Comparison of ENCODE assay signal across 8 cellular contexts in the genomic region with DNA sequence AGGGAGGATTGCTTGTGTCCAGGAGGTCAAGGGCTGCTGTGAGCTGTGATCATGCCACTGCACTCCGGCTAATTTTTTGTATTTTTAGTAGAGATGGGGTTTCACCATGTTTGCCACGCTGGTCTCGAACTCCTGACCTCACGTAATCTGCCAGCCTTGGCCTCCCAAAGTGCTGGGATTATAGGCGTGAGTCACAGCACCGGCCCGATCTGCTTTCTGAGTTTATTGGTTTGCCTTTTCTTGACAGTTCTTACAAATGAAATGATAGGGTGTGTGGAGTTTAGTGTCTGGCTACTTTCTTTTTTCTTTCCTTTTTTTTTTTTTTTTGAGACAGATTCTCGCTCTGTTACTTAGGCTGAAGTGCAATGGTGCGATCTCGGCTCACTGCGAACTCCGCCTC. TPM values are rescaled to one million over a fixed set of nuclear protein-coding genes. Genes with fewer than 3 reads are reported as not detected.
A peak's percentile ranks its signal among the peaks of the same experiment; 100 is the strongest.
DNase-seq lines count a peak whose midpoint lies in the region; ATAC-seq and TF ChIP-seq lines count a peak whose summit lies in the region.

No MANE protein-coding gene starts in this region.

- no peaks in the 10 kb centered on the region for H3K9me3 ChIP-seq in SJSA1 (replicated peaks)

- H3K36me3 ChIP-seq in GM23338 (ENCODE audit: insufficient read depth) (no peaks in the 10 kb centered on the region), SJSA1 (no peaks in the 10 kb centered on the region)

- H3K79me2 ChIP-seq in GM23338 (replicated peaks; ENCODE audit: insufficient read depth): peaks cover 7% of the 10 kb centered on the region; the same call in 1 of the 2 replicates

- TF ChIP-seq CTCF in GM23338 (conservative IDR thresholded peaks at IDR 0.05; ENCODE audit: low read depth in 2 of 2): no peak
- no peak for TF ChIP-seq CTCF in fibroblast of the aortic adventitia (IDR thresholded peaks at IDR 0.05; ENCODE audit: insufficient read depth, low read length)

- no peak overlapping the region for H3K27ac Mint-ChIP-seq in GM23338

- H3K9me3 Mint-ChIP-seq in GM23338: no peaks in the 10 kb centered on the region

- H3K27ac ChIP-seq in GM23338 (ENCODE audit: low read depth) (no peak overlapping the region), SJSA1 (no peak overlapping the region), skin epidermis (peak overlapping the region in 11 of 21 experiments; percentile 11 to 84 (median 70))

- H3K36me3 Mint-ChIP-seq in GM23338 (ENCODE audit: low read depth): peaks cover 5% of the 10 kb centered on the region; the same call in 2 of the 3 replicates

- H2AFZ ChIP-seq in GM23338: no peak overlapping the region

- H3K4me2 ChIP-seq in GM23338: peak overlapping the region; percentile 78

- H3K4me3 Mint-ChIP-seq in GM23338: peak overlapping the region; percentile 91

- H3K27me3 ChIP-seq in GM23338 (ENCODE audit: insufficient read depth) (no peaks in the 10 kb centered on the region), SJSA1 (replicated peaks) (no peaks in the 10 kb centered on the region)

- ATAC-seq in GM23338: no peak

- peaks cover 6% of the 10 kb centered on the region for H3K4me1 Mint-ChIP-seq in GM23338

- H3K9me2 ChIP-seq in GM23338 (ENCODE audit: insufficient read depth): no peaks in the 10 kb centered on the region

- H3F3A ChIP-seq in GM23338 (replicated peaks; ENCODE audit: low read depth): 0 out of 2 replicates have a peak, but pooled peaks cover 2% of the 10 kb centered on the region

- no peaks in the 10 kb centered on the region for H3K27me3 Mint-ChIP-seq in GM23338 (ENCODE audit: insufficient read depth, low read depth, poor library complexity)

- peak overlapping the region; percentile 83 for H3K4me3 ChIP-seq in GM23338
- peak overlapping the region; percentile 57 for H3K4me3 ChIP-seq in SJSA1
- peak overlapping the region; percentile 95 for H3K4me3 ChIP-seq in fibroblast of the aortic adventitia (ENCODE audit: low read depth, low read length)
- H3K4me3 ChIP-seq in skin epidermis: peak overlapping the region; percentile 50 to 81 (median 66)

- DNase-seq in GM23338 (ENCODE audit: low spot score) (no peak), SJSA1 (ENCODE audit: low read depth in 1 of 2, low spot score in 2 of 2) (no peak), fibroblast of the aortic adventitia (ENCODE audit: low read depth) (peak; percentile 9), globus pallidus (ENCODE audit: low spot score) (no peak), DMS 273 (lab: John Stamatoyannopoulos, UW; ENCODE audit: unreplicated experiment) (no peak), COLO829 (ENCODE audit: low spot score) (no peak), T-helper 9 cell (no peak)

- no peaks in the 10 kb centered on the region for H4K20me1 ChIP-seq in GM23338 (replicated peaks; ENCODE audit: insufficient read depth)

- H3K4me1 ChIP-seq in GM23338 (ENCODE audit: insufficient read depth): peaks cover 5% of the 10 kb centered on the region; the same call in 1 of the 2 replicates
- H3K4me1 ChIP-seq in SJSA1 (replicated peaks): peaks cover 13% of the 10 kb centered on the region

TF ChIP-seq in GM23338, 12 proteins besides CTCF, POLR2A, EP300 and RAD21 (continues in another document):
- TF ChIP-seq ZNF114 (CRISPR knock-in tag; IDR thresholded peaks at IDR 0.05) (no peak), POLR2AphosphoS5 (IDR thresholded peaks at IDR 0.05; ENCODE audit: low read depth) (no peak), CREB1 (CRISPR knock-in tag; IDR thresholded peaks at IDR 0.05; ENCODE audit: low read depth) (no peak), EZH2 (IDR thresholded peaks at IDR 0.05; ENCODE audit: low read depth, unreplicated experiment) (no peak), NANOG (IDR thresholded peaks at IDR 0.05; ENCODE audit: borderline replicate concordance) (no peak), EZH2phosphoT487 (IDR thresholded peaks at IDR 0.05; ENCODE audit: unreplicated experiment) (no peak)
- TF ChIP-seq, protein P1, sequence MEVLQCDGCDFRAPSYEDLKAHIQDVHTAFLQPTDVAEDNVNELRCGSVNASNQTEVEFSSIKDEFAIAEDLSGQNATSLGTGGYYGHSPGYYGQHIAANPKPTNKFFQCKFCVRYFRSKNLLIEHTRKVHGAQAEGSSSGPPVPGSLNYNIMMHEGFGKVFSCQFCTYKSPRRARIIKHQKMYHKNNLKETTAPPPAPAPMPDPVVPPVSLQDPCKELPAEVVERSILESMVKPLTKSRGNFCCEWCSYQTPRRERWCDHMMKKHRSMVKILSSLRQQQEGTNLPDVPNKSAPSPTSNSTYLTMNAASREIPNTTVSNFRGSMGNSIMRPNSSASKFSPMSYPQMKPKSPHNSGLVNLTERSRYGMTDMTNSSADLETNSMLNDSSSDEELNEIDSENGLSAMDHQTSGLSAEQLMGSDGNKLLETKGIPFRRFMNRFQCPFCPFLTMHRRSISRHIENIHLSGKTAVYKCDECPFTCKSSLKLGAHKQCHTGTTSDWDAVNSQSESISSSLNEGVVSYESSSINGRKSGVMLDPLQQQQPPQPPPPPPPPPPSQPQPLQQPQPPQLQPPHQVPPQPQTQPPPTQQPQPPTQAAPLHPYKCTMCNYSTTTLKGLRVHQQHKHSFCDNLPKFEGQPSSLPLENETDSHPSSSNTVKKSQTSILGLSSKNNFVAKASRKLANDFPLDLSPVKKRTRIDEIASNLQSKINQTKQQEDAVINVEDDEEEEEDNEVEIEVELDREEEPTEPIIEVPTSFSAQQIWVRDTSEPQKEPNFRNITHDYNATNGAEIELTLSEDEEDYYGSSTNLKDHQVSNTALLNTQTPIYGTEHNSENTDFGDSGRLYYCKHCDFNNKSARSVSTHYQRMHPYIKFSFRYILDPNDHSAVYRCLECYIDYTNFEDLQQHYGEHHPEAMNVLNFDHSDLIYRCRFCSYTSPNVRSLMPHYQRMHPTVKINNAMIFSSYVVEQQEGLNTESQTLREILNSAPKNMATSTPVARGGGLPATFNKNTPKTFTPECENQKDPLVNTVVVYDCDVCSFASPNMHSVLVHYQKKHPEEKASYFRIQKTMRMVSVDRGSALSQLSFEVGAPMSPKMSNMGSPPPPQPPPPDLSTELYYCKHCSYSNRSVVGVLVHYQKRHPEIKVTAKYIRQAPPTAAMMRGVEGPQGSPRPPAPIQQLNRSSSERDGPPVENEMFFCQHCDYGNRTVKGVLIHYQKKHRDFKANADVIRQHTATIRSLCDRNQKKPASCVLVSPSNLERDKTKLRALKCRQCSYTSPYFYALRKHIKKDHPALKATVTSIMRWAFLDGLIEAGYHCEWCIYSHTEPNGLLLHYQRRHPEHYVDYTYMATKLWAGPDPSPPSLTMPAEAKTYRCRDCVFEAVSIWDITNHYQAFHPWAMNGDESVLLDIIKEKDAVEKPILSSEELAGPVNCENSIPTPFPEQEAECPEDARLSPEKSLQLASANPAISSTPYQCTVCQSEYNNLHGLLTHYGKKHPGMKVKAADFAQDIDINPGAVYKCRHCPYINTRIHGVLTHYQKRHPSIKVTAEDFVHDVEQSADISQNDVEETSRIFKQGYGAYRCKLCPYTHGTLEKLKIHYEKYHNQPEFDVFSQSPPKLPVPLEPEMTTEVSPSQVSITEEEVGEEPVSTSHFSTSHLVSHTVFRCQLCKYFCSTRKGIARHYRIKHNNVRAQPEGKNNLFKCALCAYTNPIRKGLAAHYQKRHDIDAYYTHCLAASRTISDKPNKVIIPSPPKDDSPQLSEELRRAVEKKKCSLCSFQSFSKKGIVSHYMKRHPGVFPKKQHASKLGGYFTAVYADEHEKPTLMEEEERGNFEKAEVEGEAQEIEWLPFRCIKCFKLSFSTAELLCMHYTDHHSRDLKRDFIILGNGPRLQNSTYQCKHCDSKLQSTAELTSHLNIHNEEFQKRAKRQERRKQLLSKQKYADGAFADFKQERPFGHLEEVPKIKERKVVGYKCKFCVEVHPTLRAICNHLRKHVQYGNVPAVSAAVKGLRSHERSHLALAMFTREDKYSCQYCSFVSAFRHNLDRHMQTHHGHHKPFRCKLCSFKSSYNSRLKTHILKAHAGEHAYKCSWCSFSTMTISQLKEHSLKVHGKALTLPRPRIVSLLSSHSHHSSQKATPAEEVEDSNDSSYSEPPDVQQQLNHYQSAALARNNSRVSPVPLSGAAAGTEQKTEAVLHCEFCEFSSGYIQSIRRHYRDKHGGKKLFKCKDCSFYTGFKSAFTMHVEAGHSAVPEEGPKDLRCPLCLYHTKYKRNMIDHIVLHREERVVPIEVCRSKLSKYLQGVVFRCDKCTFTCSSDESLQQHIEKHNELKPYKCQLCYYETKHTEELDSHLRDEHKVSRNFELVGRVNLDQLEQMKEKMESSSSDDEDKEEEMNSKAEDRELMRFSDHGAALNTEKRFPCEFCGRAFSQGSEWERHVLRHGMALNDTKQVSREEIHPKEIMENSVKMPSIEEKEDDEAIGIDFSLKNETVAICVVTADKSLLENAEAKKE (CRISPR knock-in tag; IDR thresholded peaks at IDR 0.05): no peak
- TF ChIP-seq, protein P2, sequence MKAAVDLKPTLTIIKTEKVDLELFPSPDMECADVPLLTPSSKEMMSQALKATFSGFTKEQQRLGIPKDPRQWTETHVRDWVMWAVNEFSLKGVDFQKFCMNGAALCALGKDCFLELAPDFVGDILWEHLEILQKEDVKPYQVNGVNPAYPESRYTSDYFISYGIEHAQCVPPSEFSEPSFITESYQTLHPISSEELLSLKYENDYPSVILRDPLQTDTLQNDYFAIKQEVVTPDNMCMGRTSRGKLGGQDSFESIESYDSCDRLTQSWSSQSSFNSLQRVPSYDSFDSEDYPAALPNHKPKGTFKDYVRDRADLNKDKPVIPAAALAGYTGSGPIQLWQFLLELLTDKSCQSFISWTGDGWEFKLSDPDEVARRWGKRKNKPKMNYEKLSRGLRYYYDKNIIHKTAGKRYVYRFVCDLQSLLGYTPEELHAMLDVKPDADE (IDR thresholded peaks at IDR 0.05): no peak

RNA-seq across cellular contexts. Expression of a gene that starts 0.8 kb away (rescaled TPM):
- total RNA-seq in GM23338 (2014; rRNA removed; shearing (Covaris generic)): 4.0 and 5.9 TPM in 2 replicates
- 1.5 and 2.5 TPM in 2 replicates for polyA plus RNA-seq in GM23338 (2016; fragmentation: Nextera tagmentation; extraction: Ambion mirVana)
- 1.2 and 3.0 TPM in 2 replicates for total RNA-seq in SJSA1 (2014; rRNA removed; shearing (Covaris generic))
- 7.5 and 7.9 TPM in 2 replicates for total RNA-seq in fibroblast of the aortic adventitia (ENCODE audit: low replicate concordance)

RNA-seq across cellular contexts. Expression of a gene that starts 1.1 kb away (rescaled TPM):
- 0.66 TPM in 1 of 2 replicates, not detected in the other for total RNA-seq in GM23338 (2014; rRNA removed; shearing (Covaris generic))
- polyA plus RNA-seq in GM23338 (2016; fragmentation: Nextera tagmentation; extraction: Ambion mirVana): 0.42 and 0.73 TPM in 2 replicates
- not detected in 2 replicates for total RNA-seq in SJSA1 (2014; rRNA removed; shearing (Covaris generic))
- total RNA-seq in fibroblast of the aortic adventitia (ENCODE audit: low replicate concordance): not detected in 2 replicates

RNA-seq across cellular contexts. Expression of a gene that starts 25.3 kb away (rescaled TPM):
- 23.9 and 25.7 TPM in 2 replicates for total RNA-seq in GM23338 (2014; rRNA removed; shearing (Covaris generic))
- polyA plus RNA-seq in GM23338 (2016; fragmentation: Nextera tagmentation; extraction: Ambion mirVana): 31.3 and 32.5 TPM in 2 replicates
- total RNA-seq in SJSA1 (2014; rRNA removed; shearing (Covaris generic)): 6.8 and 8.2 TPM in 2 replicates
- 10.5 and 15.8 TPM in 2 replicates for total RNA-seq in fibroblast of the aortic adventitia (ENCODE audit: low replicate concordance)

RNA-seq across cellular contexts. Expression of a gene that starts 45.2 kb away (rescaled TPM):
- total RNA-seq in GM23338 (2014; rRNA removed; shearing (Covaris generic)): 31.0 and 31.6 TPM in 2 replicates
- 37.5 and 41.2 TPM in 2 replicates for polyA plus RNA-seq in GM23338 (2016; fragmentation: Nextera tagmentation; extraction: Ambion mirVana)
- 3.8 and 4.3 TPM in 2 replicates for total RNA-seq in SJSA1 (2014; rRNA removed; shearing (Covaris generic))
- total RNA-seq in fibroblast of the aortic adventitia (ENCODE audit: low replicate concordance): 5.6 and 8.0 TPM in 2 replicates

Comparison
In these comparisons a context has a peak if more than half of its experiments do, and no peak if none do; other contexts are left out.
1. H3K27ac ChIP-seq: peak in skin epidermis (11 of 21); none in GM23338 (single experiment) and SJSA1 (single experiment).
2. Peak in every context shown above with its lines, with median percentiles within 50 percentile points of each other: H3K4me3 ChIP-seq.